In the genomic region with DNA sequence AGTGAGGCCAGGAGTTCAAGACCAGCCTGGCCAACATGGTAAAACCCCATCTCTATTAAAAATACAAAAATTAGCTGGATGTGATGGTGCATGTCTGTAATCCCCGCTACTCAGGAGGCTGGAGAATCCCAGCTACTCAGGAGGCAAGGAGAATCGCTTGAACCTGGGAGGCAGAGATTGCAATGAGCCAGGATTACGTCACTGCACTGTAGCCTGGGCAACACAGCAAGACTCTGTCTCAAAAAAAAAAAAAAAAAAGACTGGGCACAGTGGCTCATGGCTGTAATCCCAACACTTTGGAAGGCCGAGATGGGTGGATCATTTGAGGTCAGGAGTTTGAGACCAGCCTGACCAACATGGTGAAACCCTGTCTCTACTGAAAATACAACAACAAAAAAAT, we compare ENCODE assay signal across 1 cellular context.
TF ChIP-seq lines count a peak whose summit lies in the region.

No MANE protein-coding gene starts in this region.

TF ChIP-seq in H1, 55 proteins besides CTCF, POLR2A, EP300 and RAD21:
- peak; percentile 14; the same call in 1 of the 2 replicates for TF ChIP-seq KDM1A (IDR thresholded peaks at IDR 0.05; ENCODE audit: borderline replicate concordance, low read length)
